12 cellular contexts compared by ENCODE assay signal in genomic region chr5:151569132-151570046, GRCh38. TPM values are rescaled to one million over a fixed set of nuclear protein-coding genes. Genes with fewer than 3 reads are reported as not detected.
DNase-seq lines count a peak whose midpoint lies in the region; ATAC-seq lines count a peak whose summit lies in the region.
"Had no signal": no experiment of that assay in that cellular context is flagged by ENCODE, and none has a peak within 500 bp of the region (broad histone marks: within the 10 kb centered on the region; RNA-seq: fewer than 3 reads in every experiment).

No MANE protein-coding gene starts in this region.

- intact Hi-C loops in left cardiac atrium (cut with DNase I) = no loop called here

- DNase-seq in stimulated activated naive CD4-positive, alpha-beta T cell treated with Interleukin-2 at 50 U/mL for 16 hours (lab: John Stamatoyannopoulos, UW) = peak; percentile 8
- no peak for DNase-seq in stimulated activated naive CD4-positive, alpha-beta T cell (lab: John Stamatoyannopoulos, UW)
- DNase-seq in OCI-M1 (lab: John Stamatoyannopoulos, UW) (peak; percentile 69), left cardiac atrium (no peak), NCI-H446 (lab: John Stamatoyannopoulos, UW) (no peak), GDM1 (lab: John Stamatoyannopoulos, UW) (no peak), NCI-H1930 (lab: John Stamatoyannopoulos, UW) (no peak)
- DNase-seq: activated gamma-delta T cell treated with Interleukin-2 at 50 U/mL for 16 hours; CD4-positive, CD25-positive, alpha-beta regulatory T cell; mucosa of descending colon; NCI-H1105 treated with DMSO at 0.1 percent for 48 hours had no signal

- ATAC-seq in left cardiac atrium (peak; percentile 45 to 54), GM21423 (IDR thresholded peaks at IDR 0.05; ENCODE audit: unreplicated experiment) (no peak)
- ATAC-seq: mucosa of descending colon had no signal

RNA-seq across cellular contexts. Expression of gene FAT2, which starts 21.7 kb away (rescaled TPM):
- under 1 TPM; 0.18 to 0.44 TPM for total RNA-seq in left cardiac atrium
- total RNA-seq: CD4-positive, CD25-positive, alpha-beta regulatory T cell; mucosa of descending colon had no signal

Comparison
In these comparisons a context has a peak if more than half of its experiments do, and no peak if none do; other contexts are left out.
1. DNase-seq: peak in stimulated activated naive CD4-positive, alpha-beta T cell treated with Interleukin-2 at 50 U/mL for 16 hours (single experiment) and OCI-M1 (single experiment); none in stimulated activated naive CD4-positive, alpha-beta T cell (0 of 6), left cardiac atrium (single experiment), NCI-H446 (0 of 2), GDM1 (single experiment) and NCI-H1930 (0 of 2).